ENCODE assay signal across 8 cellular contexts in the genomic region with DNA sequence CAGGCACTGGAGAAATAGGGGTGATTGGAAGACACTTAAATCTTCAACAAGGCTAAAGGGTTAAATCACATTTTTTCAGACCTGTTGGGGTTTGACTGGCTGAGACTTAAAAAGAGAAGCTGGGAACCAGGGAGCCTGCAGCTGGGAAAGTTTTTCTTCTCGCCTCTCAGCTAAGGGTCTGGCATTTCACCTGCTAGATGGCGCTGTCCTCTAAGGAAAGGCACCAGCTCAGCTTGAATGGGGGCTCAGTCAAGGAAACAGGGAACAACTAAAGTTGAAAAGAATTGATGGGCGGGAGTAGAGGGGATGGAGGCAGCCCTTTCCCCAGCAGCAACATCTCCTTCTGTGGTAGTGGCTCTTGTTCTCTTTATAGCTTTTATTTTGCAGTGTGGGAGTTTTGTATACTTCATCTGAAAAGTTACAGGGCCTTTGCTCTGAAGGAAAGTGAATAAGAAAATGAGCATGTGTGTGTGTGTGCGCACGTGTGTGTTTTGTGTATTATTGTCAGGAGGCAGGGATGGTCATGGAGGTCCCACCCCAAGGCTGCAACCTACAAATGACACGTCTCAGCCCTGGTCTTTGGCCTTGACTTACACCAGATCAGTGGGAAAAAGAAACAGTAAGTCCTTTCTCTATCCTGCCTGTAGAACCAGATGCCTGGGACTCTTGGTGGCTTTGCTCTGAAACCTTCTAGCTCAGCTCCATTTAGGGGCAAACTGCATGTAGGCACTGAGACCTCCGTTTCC.
DNase-seq lines count a peak whose midpoint lies in the region; ATAC-seq and TF ChIP-seq lines count a peak whose summit lies in the region.

No MANE protein-coding gene starts in this region.

- TF ChIP-seq CTCF in GM12874 (IDR thresholded peaks at IDR 0.05; ENCODE audit: insufficient read depth, low read depth, low read length) (peak; percentile 76), LNCaP clone FGC (IDR thresholded peaks at IDR 0.05; ENCODE audit: control insufficient read depth, extremely low read depth, insufficient read depth) (peak; percentile 94), ascending aorta (IDR thresholded peaks at IDR 0.05) (peak; percentile 74 to 85 (median 77)), sigmoid colon (IDR thresholded peaks at IDR 0.05) (peak; percentile 46 to 73 (median 58))

- H3K36me3 ChIP-seq in ascending aorta (no peaks in the 10 kb centered on the region), sigmoid colon (no peaks in the 10 kb centered on the region)

- H3K9me3 ChIP-seq in ascending aorta (no peaks in the 10 kb centered on the region), sigmoid colon (no peaks in the 10 kb centered on the region)

- no peak for ATAC-seq in HG02973 (IDR thresholded peaks at IDR 0.05; ENCODE audit: unreplicated experiment)

- TF ChIP-seq EP300 in sigmoid colon (IDR thresholded peaks at IDR 0.05), result no peak

- intact Hi-C loops in ascending aorta (cut with DNase I), result loop anchor here (1.0 to 2.0 kb wide), 2 partner anchors 520 to 960 kb away; no protein-coding TSS in a partner anchor
- intact Hi-C loops in sigmoid colon (cut with DNase I), result loop anchor here (2.0 to 10.0 kb wide), 2 partner anchors 290 to 932 kb away; no protein-coding TSS in a partner anchor

- no peaks in the 10 kb centered on the region for H3K27me3 ChIP-seq in ascending aorta
- no peaks in the 10 kb centered on the region for H3K27me3 ChIP-seq in sigmoid colon

- H3K4me1 ChIP-seq in ascending aorta, result peaks cover 0 to 11% of the 10 kb centered on the region in 2 donors
- peaks cover 0 to 14% (median 2%) of the 10 kb centered on the region in 4 donors for H3K4me1 ChIP-seq in sigmoid colon

- TF ChIP-seq POLR2A in sigmoid colon (IDR thresholded peaks at IDR 0.05), result no peak

- H3K27ac ChIP-seq in ascending aorta (no peak overlapping the region), sigmoid colon (peak overlapping the region in 2 of 4 donors; percentile 2 to 34)

- DNase-seq in A172 (ENCODE audit: low spot score), result peak; percentile 54
- no peak for DNase-seq in LNCaP clone FGC (ENCODE audit: low read depth)
- DNase-seq in SKM-1 (lab: John Stamatoyannopoulos, UW; ENCODE audit: unreplicated experiment), result peak; percentile 49
- peak in 1 of 2 donors; percentile 80 for DNase-seq in ascending aorta (ENCODE audit: low spot score in 2 of 2)
- peak; percentile 74 for DNase-seq in hepatic stellate cell (ENCODE audit: low spot score)
- DNase-seq in sigmoid colon, result peak; percentile 84

- H3K4me3 ChIP-seq in LNCaP clone FGC (ENCODE audit: low read depth, low read length) (no peak overlapping the region), ascending aorta (no peak overlapping the region), sigmoid colon (no peak overlapping the region)

- 16 to 31% methylated on average over 7 of the region's 7 CpGs for WGBS in sigmoid colon, 2 donors
